Comparison of ENCODE assay signal across 19 cellular contexts in the genomic region with DNA sequence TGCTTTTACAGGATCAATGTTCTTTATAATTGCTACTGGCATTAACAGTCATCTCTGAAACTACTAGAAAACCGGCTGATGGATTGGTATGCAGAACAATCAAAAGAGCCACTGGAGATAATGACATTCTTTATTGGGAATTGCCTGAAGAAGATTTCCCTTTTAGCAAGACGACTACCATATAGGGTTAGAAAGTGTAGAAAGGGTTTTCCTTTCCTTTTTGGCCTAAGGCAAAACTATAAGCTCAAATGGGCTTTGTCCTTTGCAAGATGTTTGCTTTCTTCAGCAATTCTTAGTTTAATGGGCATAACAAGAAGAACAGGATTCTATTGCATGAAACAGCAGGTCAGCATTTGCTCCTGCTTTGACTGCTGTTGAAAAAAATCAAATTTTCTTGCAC.
A peak's percentile ranks its signal among the peaks of the same experiment; 100 is the strongest.
DNase-seq lines count a peak whose midpoint lies in the region; ATAC-seq, FAIRE-seq and TF ChIP-seq lines count a peak whose summit lies in the region.
"Had no signal": no experiment of that assay in that cellular context is flagged by ENCODE, and none has a peak within 500 bp of the region (broad histone marks: within the 10 kb centered on the region; RNA-seq: fewer than 3 reads in every experiment).

No MANE protein-coding gene starts in this region.

- no peaks in the 10 kb centered on the region for H3K79me1 ChIP-seq in H1 (ENCODE audit: low read depth, low read length)
- no peaks in the 10 kb centered on the region for H3K79me1 ChIP-seq in mesendoderm (ENCODE audit: low read length)

- no peak overlapping the region for H3K14ac ChIP-seq in H1 (ENCODE audit: insufficient read length)

- H3K4ac ChIP-seq in H1 (replicated peaks; ENCODE audit: insufficient read length, low read depth, low read length) (no peak overlapping the region), mesendoderm (ENCODE audit: low read depth, low read length) (no peak overlapping the region)

- 0 out of 2 replicates have a peak overlapping the region, but pooled peaks have one; percentile 5 for H2AFZ ChIP-seq in H1 (ENCODE audit: low read length)

- H4K91ac ChIP-seq in H1 (replicated peaks; ENCODE audit: insufficient read length, low read length): no peak overlapping the region

- CTCF ChIA-PET in H1 (lab: Charles Lee; ENCODE audit: partially characterized antibody): interaction anchor here (1.1 kb wide), 1 partner anchor 13 kb away, joined by 3 read pairs; no protein-coding TSS in a partner anchor

- H3K27me3 ChIP-seq in HUES64 (ENCODE audit: insufficient read depth, low read length) (no peaks in the 10 kb centered on the region), H1 (replicated peaks in 1 of 4; ENCODE audit: control insufficient read depth in 3 of 4, extremely low read depth in 1 of 4, insufficient read depth in 3 of 4, low read length in 3 of 4) (no peaks in the 10 kb centered on the region), mesendoderm (ENCODE audit: insufficient read depth, low read length, poor library complexity) (no peaks in the 10 kb centered on the region)
- H3K27me3 ChIP-seq: SJCRH30 had no signal

- H4K8ac ChIP-seq in H1 (ENCODE audit: extremely low read depth, insufficient read depth, low read length) (no peak overlapping the region), mesendoderm (ENCODE audit: low read depth, low read length) (no peak overlapping the region)

- no peak overlapping the region for H2BK5ac ChIP-seq in H1 (ENCODE audit: low read depth, low read length)
- H2BK5ac ChIP-seq in mesendoderm (ENCODE audit: low read length): no peak overlapping the region

- H2BK20ac ChIP-seq in H1 (ENCODE audit: low read length): no peak overlapping the region

- H3K27ac ChIP-seq in HUES64 (ENCODE audit: low read depth, low read length): peak overlapping the region; percentile 66
- H3K27ac ChIP-seq in H1 (ENCODE audit: low read depth, low read length): no peak overlapping the region
- H3K27ac ChIP-seq in mesendoderm (ENCODE audit: low read depth, low read length): no peak overlapping the region
- H3K27ac ChIP-seq: RWPE1, SJCRH30 had no signal

- H3K79me2 ChIP-seq in H1 (ENCODE audit: control insufficient read depth in 1 of 2, insufficient read depth in 2 of 2, low read length in 2 of 2): no peaks in the 10 kb centered on the region
- H3K79me2 ChIP-seq in mesendoderm (ENCODE audit: control insufficient read depth, insufficient read depth, low read length): no peaks in the 10 kb centered on the region

- TF ChIP-seq CTCF in H1 (IDR thresholded peaks at IDR 0.05; ENCODE audit: control extremely low read depth in 1 of 3, insufficient read depth in 1 of 3, low read depth in 1 of 3, low read length in 3 of 3): no peak

- H3K18ac ChIP-seq in H1 (ENCODE audit: extremely low read depth, low read length) (no peak overlapping the region), mesendoderm (ENCODE audit: low read length) (no peak overlapping the region)

- H4K20me1 ChIP-seq in H1 (replicated peaks in 1 of 2; ENCODE audit: control insufficient read depth in 1 of 2, insufficient read depth in 2 of 2, low read length in 2 of 2): no peaks in the 10 kb centered on the region

- TF ChIP-seq RAD21 in H1 (IDR thresholded peaks at IDR 0.05 in 1 of 2, conservative IDR thresholded peaks at IDR 0.05 in 1 of 2; ENCODE audit: low read depth in 2 of 2, low read length in 2 of 2): no peak

- H2AK5ac ChIP-seq in H1 (ENCODE audit: low read depth, low read length): no peak overlapping the region
- H2AK5ac ChIP-seq in mesendoderm (ENCODE audit: low read length): no peak overlapping the region

- no peak for FAIRE-seq in H1 (lab: Jason Lieb, UNC)
- FAIRE-seq: GM12878 had no signal

- POLR2A ChIA-PET in H1 (lab: Charles Lee; ENCODE audit: partially characterized antibody): no interaction called here

- H3K4me2 ChIP-seq in H1 (ENCODE audit: insufficient read depth in 1 of 2, low read depth in 2 of 2, low read length in 2 of 2) (no peak overlapping the region), mesendoderm (ENCODE audit: low read length) (no peak overlapping the region)

- TF ChIP-seq EP300 in H1 (IDR thresholded peaks at IDR 0.05; ENCODE audit: borderline replicate concordance in 1 of 2, low read depth in 2 of 2, low read length in 2 of 2): no peak

- WGBS in HUES64: 63% methylated on average over 2 of the region's 2 CpGs
- WGBS in H1 (ENCODE audit: extremely low coverage in 1 of 2, insufficient coverage in 1 of 2, insufficient read length in 1 of 2, insufficient replicate concordance in 2 of 2, low coverage in 1 of 2, low lambda C conversion rate in 2 of 2, missing lambda C conversion rate in 1 of 2), 2 experiments: 62% methylated on average over 2 of the region's 2 CpGs; no CpG with 5 or more reads in 1 of the 2 experiments
- WGBS in mesendoderm (ENCODE audit: extremely low coverage, insufficient coverage, low lambda C conversion rate): no CpG with 5 or more reads among the region's 2 CpGs

- no peak for ATAC-seq in activated CD4-positive, CD25-positive, alpha-beta regulatory T cell treated with anti-CD3 and anti-CD28 coated beads, Interleukin-2, amount 50 U/mL, for 24 hours
- ATAC-seq: GM12878 had no signal

- H4K5ac ChIP-seq in H1 (ENCODE audit: insufficient read length, low read depth, low read length) (no peak overlapping the region), mesendoderm (ENCODE audit: low read length) (no peak overlapping the region)

- H3K9me3 ChIP-seq in HUES64 (ENCODE audit: insufficient read depth, low read depth, low read length): no peaks in the 10 kb centered on the region
- no peaks in the 10 kb centered on the region for H3K9me3 ChIP-seq in H1 (ENCODE audit: insufficient read depth in 2 of 2, low read depth in 1 of 2, low read length in 1 of 2)
- H3K9me3 ChIP-seq: Caco-2, HAP-1, SJCRH30 had no signal

- no peak for TF ChIP-seq POLR2A in H1 (IDR thresholded peaks at IDR 0.05; ENCODE audit: control extremely low read depth in 1 of 2, low read depth in 2 of 2, low read length in 2 of 2)

- H3K23ac ChIP-seq in H1 (ENCODE audit: insufficient read length) (no peak overlapping the region), mesendoderm (ENCODE audit: low read length) (no peak overlapping the region)

- no peak overlapping the region for H2BK12ac ChIP-seq in H1 (ENCODE audit: low read depth, low read length)

- H3K36me3 ChIP-seq in HUES64 (ENCODE audit: insufficient read depth, low read length): no peaks in the 10 kb centered on the region
- H3K36me3 ChIP-seq in H1 (ENCODE audit: control insufficient read depth in 2 of 4, insufficient read depth in 4 of 4, low read length in 3 of 4): no peaks in the 10 kb centered on the region
- H3K36me3 ChIP-seq in mesendoderm (ENCODE audit: control insufficient read depth, insufficient read depth, low read length): no peaks in the 10 kb centered on the region
- H3K36me3 ChIP-seq: HAP-1, SJCRH30 had no signal

- peaks cover 19% of the 10 kb centered on the region for H3K4me1 ChIP-seq in HUES64 (ENCODE audit: insufficient read depth, low read length)
- H3K4me1 ChIP-seq in H1 (replicated peaks in 1 of 4; ENCODE audit: control insufficient read depth in 3 of 4, insufficient read depth in 4 of 4, low read length in 3 of 4): no peaks in the 10 kb centered on the region; a peak in 1 of 7 replicates
- H3K4me1 ChIP-seq in mesendoderm (ENCODE audit: control insufficient read depth, low read depth, low read length): no peaks in the 10 kb centered on the region
- H3K4me1 ChIP-seq: Caco-2, SJCRH30 had no signal

- H2BK120ac ChIP-seq in H1 (replicated peaks; ENCODE audit: low read depth, low read length) (no peak overlapping the region), mesendoderm (ENCODE audit: low read depth, low read length) (no peak overlapping the region)

- H3K56ac ChIP-seq in H1 (replicated peaks; ENCODE audit: insufficient read length, low read depth, low read length): no peak overlapping the region
- H3K56ac ChIP-seq in mesendoderm (ENCODE audit: low read length): no peak overlapping the region

- peak overlapping the region; percentile 64; the same call in 1 of the 2 replicates for H3K9ac ChIP-seq in HUES64 (ENCODE audit: low read depth, low read length)
- H3K9ac ChIP-seq in H1 (replicated peaks in 1 of 4; ENCODE audit: extremely low read depth in 1 of 4, low read depth in 3 of 4, low read length in 3 of 4): no peak overlapping the region
- no peak overlapping the region for H3K9ac ChIP-seq in mesendoderm (ENCODE audit: low read length)

- DNase-seq in H1 (ENCODE audit: low read depth in 1 of 2, low spot score in 2 of 2): no peak
- DNase-seq in mesendoderm: peak; percentile 28
- no peak for DNase-seq in stimulated activated CD4-positive, alpha-beta T cell treated with anti-CD3 and anti-CD28 coated beads, Interleukin-1b, Interleukin-23, amount 100 ng/mL, for 48 hours
- no peak for DNase-seq in NCI-H1417 treated with DMSO at 0.1 percent for 48 hours (lab: John Stamatoyannopoulos, UW)
- no peak for DNase-seq in NCI-H2029 (lab: John Stamatoyannopoulos, UW)
- DNase-seq: Caco-2; CD4-positive, CD25-positive, alpha-beta regulatory T cell; DMS 273 treated with DMSO at 0.1 percent for 48 hours; DMS79 treated with DMSO at 0.1 percent for 48 hours; NCI-H1417; NCI-H187; NCI-H2227 treated with DMSO at 0.1 percent for 48 hours; NCI-H510A; SJCRH30 had no signal

- no peak overlapping the region for H3K4me3 ChIP-seq in HUES64 (ENCODE audit: low read length)
- no peak overlapping the region for H3K4me3 ChIP-seq in H1 (ENCODE audit: extremely low read depth in 1 of 4, insufficient read depth in 2 of 4, low read depth in 3 of 4, low read length in 4 of 4)
- no peak overlapping the region for H3K4me3 ChIP-seq in mesendoderm (ENCODE audit: low read length)
- H3K4me3 ChIP-seq: GM12878, HAP-1, SJCRH30 had no signal

- H3K23me2 ChIP-seq in H1 (ENCODE audit: low read depth, low read length): no peaks in the 10 kb centered on the region

- H2BK15ac ChIP-seq in H1 (ENCODE audit: low read length) (no peak overlapping the region), mesendoderm (replicated peaks; ENCODE audit: low read depth) (no peak overlapping the region)

TF ChIP-seq in H1, 55 proteins besides CTCF, POLR2A, EP300 and RAD21 (continues in another document):
- peak; percentile 20; the same call in 1 of the 2 replicates for TF ChIP-seq SRF (IDR thresholded peaks at IDR 0.05; ENCODE audit: low read depth, low read length)
- TF ChIP-seq RBBP5 (IDR thresholded peaks at IDR 0.05; ENCODE audit: borderline replicate concordance, low read depth, low read length): no peak
- TF ChIP-seq NRF1 (IDR thresholded peaks at IDR 0.05; ENCODE audit: low read depth, low read length): no peak
